1 cellular context compared by ENCODE assay signal in genomic region chr2:60354713-60355112, GRCh38.
TF ChIP-seq lines count a peak whose summit lies in the region.

No MANE protein-coding gene starts in this region.

TF ChIP-seq in GM12878, 131 proteins besides CTCF, POLR2A, EP300 and RAD21 (continued from another document):
- TF ChIP-seq CEBPZ (IDR thresholded peaks at IDR 0.05; ENCODE audit: low read depth, low read length) (no peak), KLF5 (IDR thresholded peaks at IDR 0.05; ENCODE audit: partially characterized antibody) (no peak), ZSCAN29 (IDR thresholded peaks at IDR 0.05) (no peak), SREBF2 (IDR thresholded peaks at IDR 0.05; ENCODE audit: low read length) (no peak), BCL11A (IDR thresholded peaks at IDR 0.05; ENCODE audit: low read depth, low read length) (no peak)
